In genomic region chr7:112897839-112898431, GRCh38 we compare ENCODE assay signal across 1 cellular context.
A peak's percentile ranks its signal among the peaks of the same experiment; 100 is the strongest.
TF ChIP-seq lines count a peak whose summit lies in the region.

No MANE protein-coding gene starts in this region.

TF ChIP-seq in HepG2, 621 proteins besides CTCF, POLR2A, EP300 and RAD21 (continued from another document):
- TF ChIP-seq, protein P1, sequence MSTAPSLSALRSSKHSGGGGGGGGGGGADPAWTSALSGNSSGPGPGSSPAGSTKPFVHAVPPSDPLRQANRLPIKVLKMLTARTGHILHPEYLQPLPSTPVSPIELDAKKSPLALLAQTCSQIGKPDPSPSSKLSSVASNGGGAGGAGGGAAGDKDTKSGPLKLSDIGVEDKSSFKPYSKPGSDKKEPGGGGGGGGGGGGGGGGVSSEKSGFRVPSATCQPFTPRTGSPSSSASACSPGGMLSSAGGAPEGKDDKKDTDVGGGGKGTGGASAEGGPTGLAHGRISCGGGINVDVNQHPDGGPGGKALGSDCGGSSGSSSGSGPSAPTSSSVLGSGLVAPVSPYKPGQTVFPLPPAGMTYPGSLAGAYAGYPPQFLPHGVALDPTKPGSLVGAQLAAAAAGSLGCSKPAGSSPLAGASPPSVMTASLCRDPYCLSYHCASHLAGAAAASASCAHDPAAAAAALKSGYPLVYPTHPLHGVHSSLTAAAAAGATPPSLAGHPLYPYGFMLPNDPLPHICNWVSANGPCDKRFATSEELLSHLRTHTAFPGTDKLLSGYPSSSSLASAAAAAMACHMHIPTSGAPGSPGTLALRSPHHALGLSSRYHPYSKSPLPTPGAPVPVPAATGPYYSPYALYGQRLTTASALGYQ (CRISPR knock-in tag; IDR thresholded peaks at IDR 0.05) = no peak
- TF ChIP-seq PRMT3 (CRISPR knock-in tag; IDR thresholded peaks at IDR 0.05; ENCODE audit: borderline replicate concordance, low read depth) (no peak), MLXIP (CRISPR knock-in tag; IDR thresholded peaks at IDR 0.05; ENCODE audit: borderline replicate concordance) (no peak), ZNF460 (CRISPR knock-in tag; IDR thresholded peaks at IDR 0.05; ENCODE audit: borderline replicate concordance) (no peak), HMGA1 (CRISPR knock-in tag; conservative IDR thresholded peaks at IDR 0.05) (no peak), FOXA3 (CRISPR knock-in tag; IDR thresholded peaks at IDR 0.05) (0 out of 2 replicates have a peak, but pooled peaks have one; percentile 16), ZNF614 (CRISPR knock-in tag; IDR thresholded peaks at IDR 0.05; ENCODE audit: borderline replicate concordance) (no peak), ZNF264 (CRISPR knock-in tag; IDR thresholded peaks at IDR 0.05) (no peak), ZMYM2 (CRISPR knock-in tag; IDR thresholded peaks at IDR 0.05) (0 out of 2 replicates have a peak, but pooled peaks have one; percentile 14), HNRNPUL1 (IDR thresholded peaks at IDR 0.05; ENCODE audit: low read depth, low read length) (no peak), ZFP82 (CRISPR knock-in tag; IDR thresholded peaks at IDR 0.05; ENCODE audit: borderline replicate concordance) (no peak), MTF1 (CRISPR knock-in tag; IDR thresholded peaks at IDR 0.05) (no peak), GPN1 (CRISPR knock-in tag; IDR thresholded peaks at IDR 0.05; ENCODE audit: borderline replicate concordance) (no peak), ZNF570 (CRISPR knock-in tag; IDR thresholded peaks at IDR 0.05; ENCODE audit: borderline replicate concordance) (no peak), ZNF670 (CRISPR knock-in tag; IDR thresholded peaks at IDR 0.05; ENCODE audit: borderline replicate concordance) (no peak), SPEN (CRISPR knock-in tag; IDR thresholded peaks at IDR 0.05; ENCODE audit: low read depth) (0 out of 2 replicates have a peak, but pooled peaks have one; percentile 1), HNRNPL (IDR thresholded peaks at IDR 0.05; ENCODE audit: low read depth, low read length) (no peak), MYC (CRISPR knock-in tag; IDR thresholded peaks at IDR 0.05; ENCODE audit: borderline replicate concordance) (no peak), MXI1 (IDR thresholded peaks at IDR 0.05; ENCODE audit: borderline replicate concordance, low read depth, low read length) (no peak), SP140L (CRISPR knock-in tag; IDR thresholded peaks at IDR 0.05; ENCODE audit: borderline replicate concordance) (no peak), FOSL2 (CRISPR knock-in tag; IDR thresholded peaks at IDR 0.05) (no peak), TMF1 (CRISPR knock-in tag; IDR thresholded peaks at IDR 0.05; ENCODE audit: low read depth) (no peak), ZBED4 (CRISPR knock-in tag; IDR thresholded peaks at IDR 0.05; ENCODE audit: borderline replicate concordance) (no peak), ZNF484 (CRISPR knock-in tag; IDR thresholded peaks at IDR 0.05; ENCODE audit: borderline replicate concordance, low read depth) (no peak), ZNF569 (CRISPR knock-in tag; IDR thresholded peaks at IDR 0.05; ENCODE audit: borderline replicate concordance) (no peak), ZBTB25 (CRISPR knock-in tag; IDR thresholded peaks at IDR 0.05) (no peak), ZBTB20 (CRISPR knock-in tag; IDR thresholded peaks at IDR 0.05; ENCODE audit: borderline replicate concordance, low read depth) (no peak), NONO (IDR thresholded peaks at IDR 0.05) (no peak), NONO (CRISPR knock-in tag; conservative IDR thresholded peaks at IDR 0.05) (peak; percentile 23; the same call in 1 of the 2 replicates)
- TF ChIP-seq, protein P2, sequence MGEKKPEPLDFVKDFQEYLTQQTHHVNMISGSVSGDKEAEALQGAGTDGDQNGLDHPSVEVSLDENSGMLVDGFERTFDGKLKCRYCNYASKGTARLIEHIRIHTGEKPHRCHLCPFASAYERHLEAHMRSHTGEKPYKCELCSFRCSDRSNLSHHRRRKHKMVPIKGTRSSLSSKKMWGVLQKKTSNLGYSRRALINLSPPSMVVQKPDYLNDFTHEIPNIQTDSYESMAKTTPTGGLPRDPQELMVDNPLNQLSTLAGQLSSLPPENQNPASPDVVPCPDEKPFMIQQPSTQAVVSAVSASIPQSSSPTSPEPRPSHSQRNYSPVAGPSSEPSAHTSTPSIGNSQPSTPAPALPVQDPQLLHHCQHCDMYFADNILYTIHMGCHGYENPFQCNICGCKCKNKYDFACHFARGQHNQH (CRISPR knock-in tag; IDR thresholded peaks at IDR 0.05) = 0 out of 2 replicates have a peak, but pooled peaks have one; percentile 7
- TF ChIP-seq, protein P3, sequence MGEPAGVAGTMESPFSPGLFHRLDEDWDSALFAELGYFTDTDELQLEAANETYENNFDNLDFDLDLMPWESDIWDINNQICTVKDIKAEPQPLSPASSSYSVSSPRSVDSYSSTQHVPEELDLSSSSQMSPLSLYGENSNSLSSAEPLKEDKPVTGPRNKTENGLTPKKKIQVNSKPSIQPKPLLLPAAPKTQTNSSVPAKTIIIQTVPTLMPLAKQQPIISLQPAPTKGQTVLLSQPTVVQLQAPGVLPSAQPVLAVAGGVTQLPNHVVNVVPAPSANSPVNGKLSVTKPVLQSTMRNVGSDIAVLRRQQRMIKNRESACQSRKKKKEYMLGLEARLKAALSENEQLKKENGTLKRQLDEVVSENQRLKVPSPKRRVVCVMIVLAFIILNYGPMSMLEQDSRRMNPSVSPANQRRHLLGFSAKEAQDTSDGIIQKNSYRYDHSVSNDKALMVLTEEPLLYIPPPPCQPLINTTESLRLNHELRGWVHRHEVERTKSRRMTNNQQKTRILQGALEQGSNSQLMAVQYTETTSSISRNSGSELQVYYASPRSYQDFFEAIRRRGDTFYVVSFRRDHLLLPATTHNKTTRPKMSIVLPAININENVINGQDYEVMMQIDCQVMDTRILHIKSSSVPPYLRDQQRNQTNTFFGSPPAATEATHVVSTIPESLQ (CRISPR knock-in tag; conservative IDR thresholded peaks at IDR 0.05) = no peak
- TF ChIP-seq, protein P4, sequence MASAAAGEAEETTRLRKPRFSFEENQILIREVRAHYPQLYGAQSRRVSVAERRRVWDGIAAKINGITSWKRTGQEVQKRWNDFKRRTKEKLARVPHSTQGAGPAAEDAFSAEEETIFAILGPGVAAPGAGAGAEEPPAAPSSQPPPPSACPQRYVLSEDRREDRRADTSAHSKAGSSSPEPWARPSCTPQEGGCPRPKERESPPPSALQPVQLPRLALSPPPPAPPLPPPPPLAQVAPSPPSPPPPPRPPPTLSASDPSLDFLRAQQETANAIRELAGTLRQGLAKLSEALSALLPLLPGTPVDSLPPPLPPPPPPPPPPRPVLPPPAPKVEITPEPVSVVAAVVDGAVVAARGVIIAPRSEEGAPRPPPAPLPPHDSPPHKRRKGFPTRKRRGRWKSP (CRISPR knock-in tag; IDR thresholded peaks at IDR 0.05) = no peak
- TF ChIP-seq, protein P5, sequence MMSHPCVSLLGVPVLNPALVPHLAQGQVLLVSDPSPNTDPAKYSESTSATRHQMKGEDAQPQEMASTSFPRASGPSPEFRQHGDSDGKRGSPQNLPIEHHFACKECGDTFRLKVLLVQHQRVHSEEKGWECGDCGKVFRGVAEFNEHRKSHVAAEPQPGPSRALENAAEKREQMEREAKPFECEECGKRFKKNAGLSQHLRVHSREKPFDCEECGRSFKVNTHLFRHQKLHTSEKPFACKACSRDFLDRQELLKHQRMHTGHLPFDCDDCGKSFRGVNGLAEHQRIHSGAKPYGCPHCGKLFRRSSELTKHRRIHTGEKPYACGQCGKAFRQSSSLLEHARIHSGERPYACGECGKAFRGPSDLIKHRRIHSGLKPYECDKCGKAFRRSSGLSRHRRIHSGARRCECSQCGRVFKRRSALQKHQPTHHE (CRISPR knock-in tag; IDR thresholded peaks at IDR 0.05; ENCODE audit: borderline replicate concordance) = no peak
- TF ChIP-seq, protein P6, sequence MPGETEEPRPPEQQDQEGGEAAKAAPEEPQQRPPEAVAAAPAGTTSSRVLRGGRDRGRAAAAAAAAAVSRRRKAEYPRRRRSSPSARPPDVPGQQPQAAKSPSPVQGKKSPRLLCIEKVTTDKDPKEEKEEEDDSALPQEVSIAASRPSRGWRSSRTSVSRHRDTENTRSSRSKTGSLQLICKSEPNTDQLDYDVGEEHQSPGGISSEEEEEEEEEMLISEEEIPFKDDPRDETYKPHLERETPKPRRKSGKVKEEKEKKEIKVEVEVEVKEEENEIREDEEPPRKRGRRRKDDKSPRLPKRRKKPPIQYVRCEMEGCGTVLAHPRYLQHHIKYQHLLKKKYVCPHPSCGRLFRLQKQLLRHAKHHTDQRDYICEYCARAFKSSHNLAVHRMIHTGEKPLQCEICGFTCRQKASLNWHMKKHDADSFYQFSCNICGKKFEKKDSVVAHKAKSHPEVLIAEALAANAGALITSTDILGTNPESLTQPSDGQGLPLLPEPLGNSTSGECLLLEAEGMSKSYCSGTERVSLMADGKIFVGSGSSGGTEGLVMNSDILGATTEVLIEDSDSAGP (CRISPR knock-in tag; IDR thresholded peaks at IDR 0.05; ENCODE audit: borderline replicate concordance) = 0 out of 2 replicates have a peak, but pooled peaks have one; percentile 24
